ENCODE assay signal across 8 cellular contexts in genomic region chr3:113695426-113695817, GRCh38. TPM values are rescaled to one million over a fixed set of nuclear protein-coding genes. Genes with fewer than 3 reads are reported as not detected.
DNase-seq lines count a peak whose midpoint lies in the region; ATAC-seq, FAIRE-seq and TF ChIP-seq lines count a peak whose summit lies in the region.

No MANE protein-coding gene starts in this region.

- H3K27me3 ChIP-seq in RWPE2 (ENCODE audit: insufficient read depth, poor library complexity, severe bottlenecking), result no peaks in the 10 kb centered on the region
- H3K27me3 ChIP-seq in esophagus muscularis mucosa, result no peaks in the 10 kb centered on the region
- H3K27me3 ChIP-seq in pancreas, result no peaks in the 10 kb centered on the region

- intact Hi-C loops in esophagus muscularis mucosa (cut with DNase I) (no loop called here), pancreas (cut with DNase I) (no loop called here)

- H3K9me3 ChIP-seq in RWPE2 (ENCODE audit: severe bottlenecking), result no peaks in the 10 kb centered on the region
- no peaks in the 10 kb centered on the region for H3K9me3 ChIP-seq in esophagus muscularis mucosa
- H3K9me3 ChIP-seq in pancreas, result no peaks in the 10 kb centered on the region

- H3K4me3 ChIP-seq in RWPE2 (ENCODE audit: severe bottlenecking) (peak overlapping the region; percentile 86), esophagus muscularis mucosa (peak overlapping the region; percentile 90 to 98 (median 96)), pancreas (peak overlapping the region; percentile 88 to 92 (median 91))

- TF ChIP-seq CTCF in RWPE2 (IDR thresholded peaks at IDR 0.05; ENCODE audit: poor library complexity, severe bottlenecking) (no peak), esophagus muscularis mucosa (IDR thresholded peaks at IDR 0.05) (no peak), pancreas (IDR thresholded peaks at IDR 0.05) (no peak)

- WGBS in esophagus muscularis mucosa, result 15% methylated on average over 8 of the region's 8 CpGs
- 1 to 4% methylated on average over 8 of the region's 8 CpGs for WGBS in pancreas, 2 donors

- peak overlapping the region; percentile 63 for H3K27ac ChIP-seq in RWPE2 (ENCODE audit: poor library complexity, severe bottlenecking)
- H3K27ac ChIP-seq in esophagus muscularis mucosa (replicated peaks in 1 of 4), result peak overlapping the region; percentile 99 to 100 (median 99)
- H3K27ac ChIP-seq in pancreas, result peak overlapping the region; percentile 96 to 99 (median 98)

- DNase-seq in GM18507 (ENCODE audit: extremely low spot score, insufficient read length, low read depth) (no peak), RWPE2 (ENCODE audit: low spot score) (no peak), esophagus muscularis mucosa (ENCODE audit: extremely low spot score) (no peak), pancreas (no peak), cerebellum (ENCODE audit: low spot score) (no peak), NCI-H1417 treated with DMSO at 0.1 percent for 48 hours (lab: John Stamatoyannopoulos, UW) (no peak), NCI-H146 treated with DMSO at 0.1 percent for 48 hours (lab: John Stamatoyannopoulos, UW; ENCODE audit: unreplicated experiment) (no peak), HuH-7.5 (ENCODE audit: low spot score) (no peak)

- H3K4me1 ChIP-seq in RWPE2 (ENCODE audit: insufficient read depth, poor library complexity, severe bottlenecking) (peaks cover 12% of the 10 kb centered on the region), esophagus muscularis mucosa (peaks cover 40 to 57% (median 50%) of the 10 kb centered on the region in 4 donors), pancreas (peaks cover 10 to 38% (median 35%) of the 10 kb centered on the region in 3 donors)

- TF ChIP-seq POLR2A in esophagus muscularis mucosa (IDR thresholded peaks at IDR 0.05; ENCODE audit: low read depth), result no peak

- no peak for ATAC-seq in RWPE2 (ENCODE audit: low read depth)
- no peak for ATAC-seq in pancreas

- no peaks in the 10 kb centered on the region for H3K36me3 ChIP-seq in RWPE2 (ENCODE audit: low read depth)
- peaks cover 0 to 5% (median 0%) of the 10 kb centered on the region in 4 donors for H3K36me3 ChIP-seq in esophagus muscularis mucosa
- no peaks in the 10 kb centered on the region for H3K36me3 ChIP-seq in pancreas

- no peak for TF ChIP-seq EP300 in esophagus muscularis mucosa (IDR thresholded peaks at IDR 0.05)

- FAIRE-seq in GM18507 (lab: Jason Lieb, UNC), result peak; percentile 59
- no peak for FAIRE-seq in pancreas (lab: Jason Lieb, UNC)

RNA-seq across cellular contexts. Expression of gene USF3, which starts 1.0 kb away (rescaled TPM):
- total RNA-seq in esophagus muscularis mucosa, result 10 to 100 TPM; 20.8 to 28.6 (median 25.0) TPM
- 10 to 100 TPM in 3 of 6 donors, 1 to 10 TPM in 3; 8.2 to 12.3 (median 10.0) TPM for total RNA-seq in pancreas
- polyA plus RNA-seq in pancreas, result 1 to 10 TPM; 2.9 to 6.5 TPM
- 19.1 TPM for total RNA-seq in cerebellum

RNA-seq across cellular contexts. Expression of gene NAA50, which starts 50.6 kb away (rescaled TPM):
- total RNA-seq in esophagus muscularis mucosa (100 to 1,000 TPM in 3 of 4 donors, 10 to 100 TPM in 1; 98.0 to 153 (median 119) TPM), pancreas (10 to 100 TPM; 26.4 to 46.2 (median 40.5) TPM), cerebellum (56.1 TPM)
- 10 to 100 TPM in 1 of 2 donors, 1 to 10 TPM in 1; 8.4 to 19.8 TPM for polyA plus RNA-seq in pancreas

RNA-seq across cellular contexts. Expression of gene ATP6V1A, which starts 51.4 kb away (rescaled TPM):
- total RNA-seq in esophagus muscularis mucosa, result 10 to 100 TPM; 21.0 to 23.5 (median 22.8) TPM
- 10 to 100 TPM; 20.3 to 44.7 (median 34.2) TPM for total RNA-seq in pancreas
- 10 to 100 TPM in 1 of 2 donors, 1 to 10 TPM in 1; 5.9 to 14.7 TPM for polyA plus RNA-seq in pancreas
- 105 TPM for total RNA-seq in cerebellum
